In genomic region chr19:7254590-7254989, GRCh38 we compare ENCODE assay signal across 14 cellular contexts. TPM values are rescaled to one million over a fixed set of nuclear protein-coding genes. Genes with fewer than 3 reads are reported as not detected.
DNase-seq lines count a peak whose midpoint lies in the region; ATAC-seq, FAIRE-seq and TF ChIP-seq lines count a peak whose summit lies in the region.
"Had no signal": no experiment of that assay in that cellular context is flagged by ENCODE, and none has a peak within 500 bp of the region (broad histone marks: within the 10 kb centered on the region; RNA-seq: fewer than 3 reads in every experiment).

No MANE protein-coding gene starts in this region.

- no peak overlapping the region for H3K4me2 ChIP-seq in HepG2 (ENCODE audit: low read depth, low read length)
- H3K4me2 ChIP-seq in OCI-LY7 (ENCODE audit: low read length) = no peak overlapping the region

- POLR2A ChIA-PET in HepG2 (lab: Yijun Ruan, JAX) (no interaction called here), OCI-LY7 (lab: Charles Lee) (no interaction called here)

- DNase-seq in HepG2 (ENCODE audit: low spot score) = no peak
- peak; percentile 64 for DNase-seq in islet precursor cell
- peak in 3 of 6 donors; percentile 27 to 41 (median 41) for DNase-seq in pancreas
- no peak for DNase-seq in uterus
- no peak for DNase-seq in OCI-LY7 (ENCODE audit: low spot score)
- DNase-seq in AG08396 (ENCODE audit: low spot score) = no peak
- DNase-seq in NCI-H1417 treated with DMSO at 0.1 percent for 48 hours (lab: John Stamatoyannopoulos, UW) = no peak
- DNase-seq: Caco-2, NCI-H1048, NCI-H748 treated with DMSO at 0.1 percent for 48 hours had no signal

- H4K20me1 ChIP-seq in HepG2 (ENCODE audit: insufficient read depth, low read length) (peaks cover 38% of the 10 kb centered on the region), OCI-LY7 (ENCODE audit: insufficient read depth, low read length) (no peaks in the 10 kb centered on the region)

- H3K4me1 ChIP-seq in liver (ENCODE audit: control insufficient read depth in 4 of 4, insufficient read depth in 4 of 4, low read length in 3 of 4) (peaks cover 0 to 4% (median 2%) of the 10 kb centered on the region in 4 donors), HepG2 (ENCODE audit: insufficient read depth, low read length) (peaks cover 16% of the 10 kb centered on the region), pancreas (peaks cover 24 to 57% (median 36%) of the 10 kb centered on the region in 3 donors), uterus (no peaks in the 10 kb centered on the region), OCI-LY7 (ENCODE audit: insufficient read depth, low read length, poor library complexity, severe bottlenecking) (peaks cover 25% of the 10 kb centered on the region)

- FAIRE-seq in HepG2 (lab: Jason Lieb, UNC) = no peak
- FAIRE-seq in pancreas (lab: Jason Lieb, UNC) = no peak
- FAIRE-seq: G401.6 had no signal

- TF ChIP-seq RAD21 in liver (IDR thresholded peaks at IDR 0.05) (no peak), HepG2 (CRISPR knock-in tag; IDR thresholded peaks at IDR 0.05) (no peak)

- H3K79me2 ChIP-seq in HepG2 (ENCODE audit: insufficient read depth, low read length) (peaks cover 28% of the 10 kb centered on the region), OCI-LY7 (ENCODE audit: insufficient read depth, low read depth, low read length) (peaks cover 36% of the 10 kb centered on the region)

- H3K36me3 ChIP-seq in liver (ENCODE audit: control insufficient read depth in 4 of 4, insufficient read depth in 3 of 4, low read depth in 1 of 4, low read length in 3 of 4) (peaks cover 0 to 1% (median 0%) of the 10 kb centered on the region in 4 donors), HepG2 (replicated peaks in 1 of 2; ENCODE audit: control insufficient read depth in 1 of 2, insufficient read depth in 2 of 2, low read length in 2 of 2) (peaks cover 1 to 5% of the 10 kb centered on the region in 2 experiments; a peak in 3 of 5 replicates), pancreas (no peaks in the 10 kb centered on the region), uterus (no peaks in the 10 kb centered on the region), OCI-LY7 (ENCODE audit: insufficient read depth, low read length) (no peaks in the 10 kb centered on the region)

- CTCF ChIA-PET in HepG2 (lab: Yijun Ruan, JAX; ENCODE audit: low intra/inter-chr PET ratio, low total read pairs) = no interaction called here
- CTCF ChIA-PET in OCI-LY7 (lab: Charles Lee; ENCODE audit: unreplicated experiment) = no interaction called here

- intact Hi-C loops in HepG2 (cut with micrococcal nuclease; ENCODE audit: unreplicated experiment) = no loop called here
- intact Hi-C loops in pancreas (cut with DNase I) = no loop called here
- intact Hi-C loops in uterus (cut with DNase I; ENCODE audit: low total_unique reads) = no loop called here
- intact Hi-C loops in OCI-LY7 (cut with micrococcal nuclease; ENCODE audit: unreplicated experiment) = no loop called here

- ATAC-seq in HepG2 = no peak
- ATAC-seq in pancreas = peak; percentile 21 to 56 (median 48)
- ATAC-seq: Panc1, Right ventricle myocardium inferior had no signal

- H2AFZ ChIP-seq in HepG2 (ENCODE audit: low read length) (no peak overlapping the region), OCI-LY7 (ENCODE audit: low read length) (no peak overlapping the region)

- H3K27ac ChIP-seq in liver (ENCODE audit: low read depth in 1 of 2, low read length in 2 of 2) (peak overlapping the region; percentile 54 to 61), HepG2 (ENCODE audit: extremely low read length, insufficient read depth, low read length) (no peak overlapping the region), pancreas (peak overlapping the region; percentile 28 to 88 (median 60)), uterus (peak overlapping the region; percentile 78 to 92), OCI-LY7 (ENCODE audit: low read depth, low read length, poor library complexity, severe bottlenecking) (no peak overlapping the region)

- no peaks in the 10 kb centered on the region for H3K9me2 ChIP-seq in OCI-LY7 (ENCODE audit: insufficient read depth, low read length)

- H3K9me3 ChIP-seq in liver (ENCODE audit: control insufficient read depth in 4 of 4, low read length in 3 of 4) (no peaks in the 10 kb centered on the region), HepG2 (ENCODE audit: low read length) (no peaks in the 10 kb centered on the region), pancreas (no peaks in the 10 kb centered on the region), uterus (no peaks in the 10 kb centered on the region), OCI-LY7 (ENCODE audit: low read length) (no peaks in the 10 kb centered on the region)
- H3K9me3 ChIP-seq: Caco-2 had no signal

- no peaks in the 10 kb centered on the region for H3K27me3 ChIP-seq in liver (ENCODE audit: control insufficient read depth in 4 of 4, insufficient read depth in 4 of 4, low read length in 3 of 4)
- H3K27me3 ChIP-seq in HepG2 (ENCODE audit: control insufficient read depth in 1 of 2, insufficient read depth in 2 of 2, low read length in 2 of 2) = no peaks in the 10 kb centered on the region
- H3K27me3 ChIP-seq in pancreas = no peaks in the 10 kb centered on the region
- H3K27me3 ChIP-seq in uterus = no peaks in the 10 kb centered on the region

- WGBS in liver = 74% methylated on average over 11 of the region's 11 CpGs
- WGBS in HepG2 (ENCODE audit: low lambda C conversion rate) = 96% methylated on average over 11 of the region's 11 CpGs
- 26 to 34% methylated on average over 11 of the region's 11 CpGs for WGBS in pancreas, 2 donors

- BruUV-seq in HepG2 (replicated peaks; lab: Mats Ljungman, UMichigan) (no TSS peak), OCI-LY7 (replicated peaks; lab: Mats Ljungman, UMichigan) (no TSS peak)

- no peak overlapping the region for H3K4me3 ChIP-seq in liver (ENCODE audit: low read depth in 1 of 3, low read length in 3 of 3)
- H3K4me3 ChIP-seq in HepG2 (replicated peaks in 1 of 3; ENCODE audit: insufficient read depth in 1 of 3, low read depth in 2 of 3, low read length in 3 of 3) = no peak overlapping the region
- H3K4me3 ChIP-seq in pancreas = no peak overlapping the region
- no peak overlapping the region for H3K4me3 ChIP-seq in uterus
- H3K4me3 ChIP-seq in OCI-LY7 (ENCODE audit: low read depth, low read length, poor library complexity, severe bottlenecking) = no peak overlapping the region

- in situ Hi-C loops in HepG2 (cut with HindIII; ENCODE audit: extremely low pct_ligation_motif_present, low pct_unique_long_range_greater_than_20kb) = no loop called here

- H3K9ac ChIP-seq in liver (ENCODE audit: low read depth in 1 of 2, low read length in 2 of 2) (no peak overlapping the region), HepG2 (ENCODE audit: insufficient read depth, low read depth, low read length) (no peak overlapping the region)

- TF ChIP-seq CTCF in liver (IDR thresholded peaks at IDR 0.05; ENCODE audit: low read depth, low read length, missing input control) (no peak), HepG2 (CRISPR knock-in tag; IDR thresholded peaks at IDR 0.05) (no peak), pancreas (IDR thresholded peaks at IDR 0.05) (no peak), uterus (IDR thresholded peaks at IDR 0.05) (no peak), OCI-LY7 (conservative IDR thresholded peaks at IDR 0.05; ENCODE audit: low read length) (no peak)

- TF ChIP-seq EP300 in HepG2 (IDR thresholded peaks at IDR 0.05; ENCODE audit: low read depth in 2 of 2, low read length in 2 of 2) (no peak), HepG2 (CRISPR knock-in tag; IDR thresholded peaks at IDR 0.05; ENCODE audit: borderline replicate concordance) (no peak)

- no peak for TF ChIP-seq POLR2A in HepG2 (IDR thresholded peaks at IDR 0.05; ENCODE audit: insufficient read depth in 1 of 2, low read depth in 2 of 2, low read length in 2 of 2)
- no peak for TF ChIP-seq POLR2A in uterus (IDR thresholded peaks at IDR 0.05)

TF ChIP-seq in liver, 16 proteins besides CTCF, POLR2A, EP300 and RAD21 (continues in another document):
- TF ChIP-seq TAF1 (conservative IDR thresholded peaks at IDR 0.05) (no peak), NR2F2 (IDR thresholded peaks at IDR 0.05) (no peak)

TF ChIP-seq in HepG2, 621 proteins besides CTCF, POLR2A, EP300 and RAD21 (continues in another document):
- no peak for TF ChIP-seq ZNF589 (CRISPR knock-in tag; conservative IDR thresholded peaks at IDR 0.05)

RNA-seq across cellular contexts. Expression of gene INSR, which starts 39.6 kb away (rescaled TPM):
- total RNA-seq in liver = 10 to 100 TPM; 68.5 to 97.5 TPM
- polyA plus RNA-seq in liver = 10 to 100 TPM; 16.5 to 33.0 TPM
- 13.6 and 24.2 TPM in 2 replicates for total RNA-seq in HepG2 (2016; rRNA removed; fragmentation: Illumina TruSeq; extraction: Trizol)
- 3.7 and 4.3 TPM in 2 replicates for total RNA-seq in HepG2 (2016; cell fraction: cytosol; rRNA removed; fragmentation: Illumina TruSeq; extraction: Trizol; ENCODE audit: low read depth)
- 10.6 and 24.2 TPM in 2 replicates for total RNA-seq in HepG2 (2016; cell fraction: insoluble cytoplasmic fraction; rRNA removed; fragmentation: Illumina TruSeq; extraction: Trizol)
- total RNA-seq in HepG2 (2016; cell fraction: membrane; rRNA removed; fragmentation: Illumina TruSeq; extraction: Trizol) = 5.3 and 5.7 TPM in 2 replicates
- 32.3 TPM in 2 replicates for total RNA-seq in HepG2 (2016; cell fraction: nucleus; rRNA removed; fragmentation: Illumina TruSeq; extraction: Trizol)
- 25.7 and 29.8 TPM in 2 replicates for polyA plus RNA-seq in HepG2 (2011; rRNA removed)
- 12.7 and 15.7 TPM in 2 replicates for polyA plus RNA-seq in HepG2 (2011; cell fraction: cytosol; rRNA removed)
- 46.8 and 48.9 TPM in 2 replicates for polyA plus RNA-seq in HepG2 (2011; cell fraction: nucleus; rRNA removed)
- 33.3 and 35.1 TPM in 2 replicates for polyA plus RNA-seq in HepG2 (2012)
- polyA plus RNA-seq in HepG2 (2016; cell fraction: cytosol; fragmentation: Illumina TruSeq; extraction: Trizol; ENCODE audit: low read depth) = 0.49 and 0.50 TPM in 2 replicates
- 5.1 and 6.7 TPM in 2 replicates for polyA plus RNA-seq in HepG2 (2016; cell fraction: insoluble cytoplasmic fraction; fragmentation: Illumina TruSeq; extraction: Trizol; ENCODE audit: low read depth)
- polyA plus RNA-seq in HepG2 (2016; cell fraction: membrane; fragmentation: Illumina TruSeq; extraction: Trizol; ENCODE audit: low read depth) = 1.0 and 1.2 TPM in 2 replicates
- polyA plus RNA-seq in HepG2 (2016; cell fraction: nucleus; fragmentation: Illumina TruSeq; extraction: Trizol; ENCODE audit: insufficient read depth, low read depth) = 27.7 and 30.4 TPM in 2 replicates
- polyA minus RNA-seq in HepG2 (2011; rRNA and poly(A)+ RNA removed; ENCODE audit: low replicate concordance) = 33.9 and 244 TPM in 2 replicates
- polyA minus RNA-seq in HepG2 (2011; cell fraction: cytosol; rRNA and poly(A)+ RNA removed) = 55.0 and 72.8 TPM in 2 replicates
- 105 and 154 TPM in 2 replicates for polyA minus RNA-seq in HepG2 (2011; cell fraction: nucleus; rRNA and poly(A)+ RNA removed)
- 100 to 1,000 TPM in 5 of 6 donors, 10 to 100 TPM in 1; 90.5 to 205 (median 129) TPM for total RNA-seq in pancreas
- polyA plus RNA-seq in pancreas = 10 to 100 TPM; 45.1 to 48.7 TPM
- 10 to 100 TPM; 46.0 to 97.6 (median 68.3) TPM for total RNA-seq in uterus
- total RNA-seq in OCI-LY7 (2014; rRNA removed; shearing (Covaris generic)) = 57.7 and 90.3 TPM in 2 replicates
- total RNA-seq in OCI-LY7 (2022) = 74.0 and 83.0 TPM in 2 replicates

Comparison
In these comparisons a context has a peak if more than half of its experiments do, and no peak if none do; other contexts are left out.
1. H3K27ac ChIP-seq: peak in liver (2 of 2), pancreas (4 of 4) and uterus (2 of 2); none in HepG2 (single experiment) and OCI-LY7 (single experiment).